In genomic region chr6:100657678-100658330, GRCh38 we compare ENCODE assay signal across 8 cellular contexts.
DNase-seq lines count a peak whose midpoint lies in the region; ATAC-seq, FAIRE-seq and TF ChIP-seq lines count a peak whose summit lies in the region.

No MANE protein-coding gene starts in this region.

- H3K9me2 ChIP-seq in Loucy (replicated peaks; ENCODE audit: low read depth, low read length), result no peaks in the 10 kb centered on the region

- no peak overlapping the region for H2AFZ ChIP-seq in Loucy (ENCODE audit: low read length)

- H3K79me2 ChIP-seq in Loucy (ENCODE audit: insufficient read depth, low read length), result no peaks in the 10 kb centered on the region

- no peaks in the 10 kb centered on the region for H3K27me3 ChIP-seq in Loucy (ENCODE audit: insufficient read depth, low read length, poor library complexity, severe bottlenecking)

- H3K4me3 ChIP-seq in AG04449 (ENCODE audit: low read depth, low read length) (no peak overlapping the region), Loucy (ENCODE audit: low read length, poor library complexity, severe bottlenecking) (no peak overlapping the region)

- H3K9me3 ChIP-seq in Loucy (ENCODE audit: insufficient read depth, low read depth, low read length), result no peaks in the 10 kb centered on the region

- TF ChIP-seq CTCF in AG04449 (IDR thresholded peaks at IDR 0.05; ENCODE audit: insufficient read depth, low read length, missing control alignments), result peak; percentile 19
- peak; percentile 100 for TF ChIP-seq CTCF in Loucy (conservative IDR thresholded peaks at IDR 0.05; ENCODE audit: low read length)

- no peaks in the 10 kb centered on the region for H3F3A ChIP-seq in Loucy (ENCODE audit: low read depth)

- peak; percentile 100 for FAIRE-seq in islet of Langerhans (lab: Jason Lieb, UNC)

- no peak overlapping the region for H3K9ac ChIP-seq in Loucy (ENCODE audit: low read depth, low read length, poor library complexity, severe bottlenecking)

- peak; percentile 88 for ATAC-seq in GM18868 (IDR thresholded peaks at IDR 0.05; ENCODE audit: unreplicated experiment)
- no peak for ATAC-seq in HG03196 (IDR thresholded peaks at IDR 0.05; ENCODE audit: unreplicated experiment)

- H4K20me1 ChIP-seq in Loucy (ENCODE audit: insufficient read depth, low read length, poor library complexity, severe bottlenecking), result no peaks in the 10 kb centered on the region

- DNase-seq in AG04449 (ENCODE audit: low read depth, low spot score) (no peak), SHP77 (lab: John Stamatoyannopoulos, UW) (peak; percentile 29 to 51)
- DNase-seq in activated CD4-positive, alpha-beta T cell treated with anti-CD3 and anti-CD28 coated beads for 1 hour, result no peak
- DNase-seq in activated CD4-positive, alpha-beta T cell treated with anti-CD3 and anti-CD28 coated beads for 4 hours, result no peak

- H3K4me1 ChIP-seq in Loucy (ENCODE audit: insufficient read depth, low read length, poor library complexity, severe bottlenecking), result no peaks in the 10 kb centered on the region

- no peaks in the 10 kb centered on the region; the same call in none of the 2 replicates for H3K36me3 ChIP-seq in Loucy (ENCODE audit: insufficient read depth, low read length)

- no peak overlapping the region for H3K4me2 ChIP-seq in Loucy (ENCODE audit: low read depth, low read length, poor library complexity, severe bottlenecking)

- CTCF ChIA-PET in AG04449 (lab: Yijun Ruan, JAX), result interaction anchor here (0.7 to 12.2 kb wide), 16 partner anchors 9 to 554 kb away, joined by 3 to 100 read pairs (median 4); partner anchors contain the start of gene SIM1

- POLR2A ChIA-PET in AG04449 (lab: Yijun Ruan, JAX), result no interaction called here

Comparison
In these comparisons a context has a peak if more than half of its experiments do, and no peak if none do; other contexts are left out.
1. DNase-seq: peak in SHP77 (2 of 2); none in AG04449 (single experiment), activated CD4-positive, alpha-beta T cell treated with anti-CD3 and anti-CD28 coated beads for 1 hour (single experiment) and activated CD4-positive, alpha-beta T cell treated with anti-CD3 and anti-CD28 coated beads for 4 hours (0 of 2).